In the genomic region with DNA sequence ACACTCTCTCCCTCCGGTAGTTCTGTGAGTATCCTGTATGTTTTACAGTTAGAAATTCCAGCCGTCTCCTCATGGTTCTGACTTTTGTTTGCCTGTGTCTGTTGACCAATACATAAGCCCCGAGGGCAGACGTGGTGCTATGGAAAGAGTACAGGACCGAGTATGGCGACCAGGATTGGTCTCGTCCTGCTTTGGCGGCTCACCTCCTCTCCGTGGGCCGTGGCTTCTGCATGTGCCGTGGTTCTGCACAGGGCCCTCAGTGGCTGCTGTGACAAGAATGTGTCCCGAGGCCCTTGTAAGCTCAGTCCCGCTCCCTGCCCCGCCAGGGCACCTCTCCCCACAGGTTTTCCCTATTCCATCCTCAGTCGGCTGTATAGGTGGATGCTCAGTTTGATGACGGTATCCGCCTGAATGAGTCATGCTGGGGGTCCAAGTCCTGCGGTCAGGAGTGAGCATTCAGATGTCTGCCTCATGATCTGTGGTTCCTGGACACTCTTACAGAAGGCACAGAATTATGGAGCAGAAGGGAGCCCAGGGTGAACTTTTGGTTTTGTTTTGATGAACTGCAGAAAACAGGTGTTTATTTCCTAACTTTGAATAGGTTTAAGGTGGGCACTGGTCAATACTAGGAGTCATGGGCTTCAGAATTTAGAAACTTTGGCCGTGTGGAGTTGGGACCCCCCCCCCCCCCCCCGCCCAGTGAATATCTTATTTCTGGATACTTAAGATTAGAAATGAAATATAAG, we compare ENCODE assay signal across 8 cellular contexts.
DNase-seq lines count a peak whose midpoint lies in the region; TF ChIP-seq lines count a peak whose summit lies in the region.

No MANE protein-coding gene starts in this region.

- H3K9me3 ChIP-seq in ES-I3 (ENCODE audit: control insufficient read depth, insufficient read depth, low read length) (no peaks in the 10 kb centered on the region), OCI-LY1 (ENCODE audit: low read length) (no peaks in the 10 kb centered on the region)
- H3K9me3 ChIP-seq in effector memory CD4-positive, alpha-beta T cell (ENCODE audit: control insufficient read depth, low read length) = no peaks in the 10 kb centered on the region

- peak overlapping the region; percentile 46 to 91 (median 80) for H3K27ac Mint-ChIP-seq in nephron

- H3K4me1 ChIP-seq in ES-I3 (ENCODE audit: insufficient read depth, low read length) (peaks cover 4% of the 10 kb centered on the region; the same call in 1 of the 2 replicates), OCI-LY1 (ENCODE audit: insufficient read depth, low read length, severe bottlenecking) (peaks cover 16% of the 10 kb centered on the region)
- H3K4me1 ChIP-seq in effector memory CD4-positive, alpha-beta T cell (ENCODE audit: control insufficient read depth, insufficient read depth, low read length, poor library complexity, severe bottlenecking) = peaks cover 13% of the 10 kb centered on the region

- no peaks in the 10 kb centered on the region for H4K20me1 ChIP-seq in OCI-LY1 (ENCODE audit: insufficient read depth, low read length)

- peaks cover 42% of the 10 kb centered on the region for H3K4me1 Mint-ChIP-seq in nephron

- H3K4me3 Mint-ChIP-seq in nephron = peak overlapping the region; percentile 89 to 99 (median 95)

- H2AFZ ChIP-seq in OCI-LY1 (ENCODE audit: low read length) = no peak overlapping the region

- no peaks in the 10 kb centered on the region for H3K27me3 ChIP-seq in OCI-LY1 (ENCODE audit: insufficient read depth, low read length)
- H3K27me3 ChIP-seq in effector memory CD4-positive, alpha-beta T cell (replicated peaks; ENCODE audit: control insufficient read depth, insufficient read depth, low read length, poor library complexity, severe bottlenecking) = no peaks in the 10 kb centered on the region

- H3K9ac ChIP-seq in ES-I3 (ENCODE audit: low read depth, low read length) = peak overlapping the region; percentile 68
- H3K9ac ChIP-seq in OCI-LY1 (ENCODE audit: low read length) = peak overlapping the region; percentile 98

- DNase-seq in effector memory CD4-positive, alpha-beta T cell = no peak
- no peak for DNase-seq in activated CD4-positive, CD25-positive, alpha-beta regulatory T cell (lab: John Stamatoyannopoulos, UW)
- no peak for DNase-seq in caudate nucleus (lab: John Stamatoyannopoulos, UW)
- no peak for DNase-seq in NCI-H2081 (lab: John Stamatoyannopoulos, UW)
- DNase-seq in DMS153 (lab: John Stamatoyannopoulos, UW) = no peak

- H3K9me2 ChIP-seq in OCI-LY1 (ENCODE audit: low read depth, low read length) = no peaks in the 10 kb centered on the region

- peak overlapping the region; percentile 94 for H3K4me3 ChIP-seq in OCI-LY1 (ENCODE audit: low read depth, low read length, poor library complexity, severe bottlenecking)
- H3K4me3 ChIP-seq in effector memory CD4-positive, alpha-beta T cell (ENCODE audit: insufficient read depth, low read depth, low read length, poor library complexity, severe bottlenecking) = peak overlapping the region; percentile 83

- TF ChIP-seq CTCF in OCI-LY1 (IDR thresholded peaks at IDR 0.05; ENCODE audit: low read length) (no peak), nephron (IDR thresholded peaks at IDR 0.05; ENCODE audit: unreplicated experiment in 3 of 3) (no peak)

- no peak overlapping the region for H3K27ac ChIP-seq in OCI-LY1 (ENCODE audit: low read depth, low read length, poor library complexity, severe bottlenecking)
- H3K27ac ChIP-seq in effector memory CD4-positive, alpha-beta T cell (ENCODE audit: insufficient read depth, low read length, poor library complexity, severe bottlenecking) = no peak overlapping the region
- H3K27ac ChIP-seq in caudate nucleus (ENCODE audit: low read depth, low read length) = no peak overlapping the region

- H3F3A ChIP-seq in OCI-LY1 (ENCODE audit: insufficient read depth, low read length) = no peaks in the 10 kb centered on the region

- H3K4me2 ChIP-seq in OCI-LY1 (ENCODE audit: low read length) = peak overlapping the region; percentile 100

- H3K36me3 Mint-ChIP-seq in nephron (ENCODE audit: low read depth) = peaks cover 4% of the 10 kb centered on the region

- H3K36me3 ChIP-seq in ES-I3 (ENCODE audit: insufficient read depth, low read length) = peaks cover 18% of the 10 kb centered on the region; the same call in 1 of the 2 replicates
- H3K36me3 ChIP-seq in OCI-LY1 (ENCODE audit: insufficient read depth, low read length) = peaks cover 25% of the 10 kb centered on the region
- peaks cover 33% of the 10 kb centered on the region for H3K36me3 ChIP-seq in effector memory CD4-positive, alpha-beta T cell (ENCODE audit: control insufficient read depth, insufficient read depth, low read length)

- no peaks in the 10 kb centered on the region for H3K9me3 Mint-ChIP-seq in nephron

- no peaks in the 10 kb centered on the region for H3K27me3 Mint-ChIP-seq in nephron (ENCODE audit: low read depth)

- H3K79me2 ChIP-seq in OCI-LY1 (ENCODE audit: insufficient read depth, low read length) = peaks cover 17% of the 10 kb centered on the region
